Comparison of ENCODE assay signal across 28 cellular contexts in the genomic region with DNA sequence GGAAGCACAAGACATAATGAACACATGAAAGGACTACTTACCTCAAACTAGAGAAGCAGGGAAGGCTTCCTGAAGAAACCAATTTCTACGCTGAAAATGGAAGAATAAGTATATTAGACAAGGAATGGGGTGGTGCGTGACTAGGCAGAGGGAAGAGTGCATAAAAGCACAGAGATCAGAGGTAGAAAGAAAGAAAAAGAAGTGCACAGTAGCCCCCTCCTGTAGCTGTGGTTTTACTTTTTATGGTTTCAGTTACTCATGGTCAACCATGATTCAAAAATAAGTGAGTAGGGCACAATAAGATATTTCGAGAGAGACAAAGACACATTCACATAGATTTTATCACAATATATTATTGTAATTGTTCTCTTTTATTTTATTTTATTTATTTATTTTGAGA.
"Had no signal": no experiment of that assay in that cellular context is flagged by ENCODE, and none has a peak within 500 bp of the region (broad histone marks: within the 10 kb centered on the region; RNA-seq: fewer than 3 reads in every experiment).

No MANE protein-coding gene starts in this region.

- H3K4me1 Mint-ChIP-seq: activated CD4-positive, alpha-beta T cell treated with anti-CD3 and anti-CD28 coated beads, Interleukin-2, amount 10 ng/mL, durations not matched to agents 24 days and 14 days had no signal

- H3K4me1 ChIP-seq: adrenal gland, body of pancreas had no signal

- H3K27ac ChIP-seq: adrenal gland, body of pancreas, KMS-11, PC-9, SJSA1 had no signal

- H3K9me3 Mint-ChIP-seq: activated CD4-positive, alpha-beta T cell treated with anti-CD3 and anti-CD28 coated beads, Interleukin-2, amount 10 ng/mL, durations not matched to agents 24 days and 14 days; activated CD8-positive, alpha-beta T cell treated with anti-CD3 and anti-CD28 coated beads for 36 hours had no signal

- ATAC-seq: activated CD8-positive, alpha-beta T cell treated with anti-CD3 and anti-CD28 coated beads for 36 hours; activated naive CD4-positive, alpha-beta T cell treated with anti-CD3 and anti-CD28 coated beads, Interleukin-2, amount 50 U/mL, for 72 hours; activated T-cell treated with anti-CD3 and anti-CD28 coated beads, Interleukin-2, amount 50 U/mL, for 72 hours; body of pancreas had no signal

- H3K4me3 ChIP-seq: adrenal gland, body of pancreas, PC-9, SJSA1 had no signal

- H3K36me3 Mint-ChIP-seq: activated naive CD4-positive, alpha-beta T cell treated with anti-CD3 and anti-CD28 coated beads, Interleukin-2, amount 50 U/mL, for 72 hours had no signal

- H3K4me3 Mint-ChIP-seq: activated CD4-positive, alpha-beta T cell treated with anti-CD3 and anti-CD28 coated beads, Interleukin-2, amount 10 ng/mL, durations not matched to agents 24 days and 14 days; activated CD8-positive, alpha-beta T cell treated with anti-CD3 and anti-CD28 coated beads for 36 hours; activated naive CD4-positive, alpha-beta T cell treated with anti-CD3 and anti-CD28 coated beads for 36 hours; activated T-cell treated with anti-CD3 and anti-CD28 coated beads, Interleukin-2, amount 50 U/mL, for 72 hours had no signal

- H3K27ac Mint-ChIP-seq: activated CD4-positive, alpha-beta T cell treated with anti-CD3 and anti-CD28 coated beads, Interleukin-2, amount 10 ng/mL, durations not matched to agents 24 days and 14 days; activated CD8-positive, alpha-beta T cell treated with anti-CD3 and anti-CD28 coated beads for 36 hours; activated naive CD4-positive, alpha-beta T cell treated with anti-CD3 and anti-CD28 coated beads for 36 hours; activated T-cell treated with anti-CD3 and anti-CD28 coated beads, Interleukin-2, amount 50 U/mL, for 72 hours; activated T-helper 2 cell treated with anti-CD3 and anti-CD28 coated beads, Interferon-gamma antibody, Interleukin-2, Interleukin-4, amounts not matched to agents 10 μg/mL and 5 μg/mL and 100 μg/mL, durations not matched to agents 14 hours and 24 hours and 36 hours had no signal

- H3K9ac ChIP-seq: KMS-11 had no signal

- FAIRE-seq: bronchial epithelial cell, RCC 7860 had no signal

- H3K27me3 ChIP-seq: adrenal gland, body of pancreas, SJSA1 had no signal

- H3K4me2 ChIP-seq: KMS-11, PC-9 had no signal

- H3K9me3 ChIP-seq: adrenal gland, body of pancreas, SJSA1 had no signal

- H2AFZ ChIP-seq: PC-9 had no signal

- DNase-seq: activated CD4-positive, alpha-beta T cell treated with anti-CD3 and anti-CD28 coated beads, Interleukin-2, amount 10 ng/mL, durations not matched to agents 24 days and 14 days; activated CD4-positive, alpha-beta T cell treated with anti-CD3 and anti-CD28 coated beads, Interleukin-2, amount 50 U/mL, for 4 hours; activated CD8-positive, alpha-beta T cell treated with anti-CD3 and anti-CD28 coated beads for 36 hours; activated gamma-delta T cell treated with Interleukin-2 at 50 U/mL for 16 hours; activated naive CD4-positive, alpha-beta T cell treated with anti-CD3 and anti-CD28 coated beads for 36 hours; activated T-cell treated with anti-CD3 and anti-CD28 coated beads, Interleukin-2, amount 50 U/mL, for 1 hour; activated T-cell treated with anti-CD3 and anti-CD28 coated beads, Interleukin-2, amount 50 U/mL, for 72 hours; adrenal gland; body of pancreas; caudate nucleus; cerebellar nuclear complex; NCI-H1105; NCI-H1417 treated with DMSO at 0.1 percent for 48 hours; NCI-H1694; NCI-H1930; NCI-H2081 treated with DMSO at 0.1 percent for 48 hours; NCI-H345; NCI-H524 treated with DMSO at 0.1 percent for 48 hours; NK-92 treated with Interleukin-12 subunit alpha and Interleukin-12 subunit beta, amount 100 ng/mL, for 24 hours; PC-9; SHP77 treated with DMSO at 0.1 percent for 48 hours; T1000 had no signal

- H3K36me3 ChIP-seq: adrenal gland, SJSA1 had no signal

- H3K27me3 Mint-ChIP-seq: activated CD4-positive, alpha-beta T cell treated with anti-CD3 and anti-CD28 coated beads, Interleukin-2, amount 10 ng/mL, durations not matched to agents 24 days and 14 days; activated CD8-positive, alpha-beta T cell treated with anti-CD3 and anti-CD28 coated beads for 36 hours had no signal
